In the genomic region with DNA sequence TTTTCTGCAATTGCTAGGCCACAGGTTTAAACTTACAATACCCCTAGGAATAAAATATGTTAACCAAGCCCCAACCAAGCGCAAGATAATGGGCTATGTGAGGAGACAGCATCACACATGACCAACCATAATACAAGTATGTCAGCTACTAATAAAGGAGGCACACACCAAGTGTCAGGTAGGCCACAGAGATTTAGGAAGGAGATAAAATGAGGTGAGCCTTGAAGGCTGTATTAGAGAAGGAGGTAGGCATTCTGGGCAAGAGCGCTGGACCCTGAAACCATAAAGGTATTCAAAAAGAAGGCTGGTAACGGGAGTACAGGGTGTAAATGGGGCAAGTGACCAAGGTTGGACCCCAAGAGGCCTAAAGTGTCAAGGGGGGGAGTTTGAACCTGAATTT, we compare ENCODE assay signal across 30 cellular contexts.
"Had no signal": no experiment of that assay in that cellular context is flagged by ENCODE, and none has a peak within 500 bp of the region (broad histone marks: within the 10 kb centered on the region; RNA-seq: fewer than 3 reads in every experiment).

No MANE protein-coding gene starts in this region.

- H3K4me1 ChIP-seq: ascending aorta, esophagus muscularis mucosa, foreskin keratinocyte, gastrocnemius medialis had no signal

- H3K36me3 ChIP-seq: ascending aorta, brain microvascular endothelial cell, esophagus muscularis mucosa, gastrocnemius medialis, WERI-Rb-1 had no signal

- H3K4me1 Mint-ChIP-seq: activated B cell treated with CpG ODN at 0.5 μM for 24 hours had no signal

- H3K4me3 ChIP-seq: ascending aorta, dorsolateral prefrontal cortex, esophagus muscularis mucosa, gastrocnemius medialis had no signal

- H3K27ac Mint-ChIP-seq: activated B cell treated with CpG ODN at 0.5 μM for 24 hours; activated CD8-positive, alpha-beta T cell treated with anti-CD3 and anti-CD28 coated beads for 36 hours; activated naive CD8-positive, alpha-beta T cell; activated T-helper 17 cell treated with anti-CD3 and anti-CD28 coated beads, Interleukin-2, amount 50 U/mL, for 72 hours; dendritic cell treated with granulocyte-macrophage colony-stimulating factor and Interleukin-4, amounts not matched to agents 40 ng/mL and 50 ng/mL, for 4 days; T-cell; T-helper 1 cell treated with Interleukin-12 subunit alpha and Interleukin-12 subunit beta and Interleukin-4 antibody, amounts not matched to agents 30 μg/mL and 1 μg/mL, for 36 hours had no signal

- H3K4me3 Mint-ChIP-seq: activated B cell treated with CpG ODN at 0.5 μM for 24 hours; activated CD8-positive, alpha-beta T cell treated with anti-CD3 and anti-CD28 coated beads for 36 hours; activated naive CD8-positive, alpha-beta T cell; activated T-cell treated with anti-CD3 and anti-CD28 coated beads, Interleukin-2, amount 50 U/mL, for 4 hours; activated T-helper 17 cell treated with anti-CD3 and anti-CD28 coated beads, Interleukin-2, amount 50 U/mL, for 72 hours; central memory CD8-positive, alpha-beta T cell; dendritic cell treated with granulocyte-macrophage colony-stimulating factor and Interleukin-4, amounts not matched to agents 40 ng/mL and 50 ng/mL, for 4 days; T-cell; T-helper 1 cell treated with Interleukin-12 subunit alpha and Interleukin-12 subunit beta and Interleukin-4 antibody, amounts not matched to agents 30 μg/mL and 1 μg/mL, for 36 hours had no signal

- H3K9me3 Mint-ChIP-seq: activated B cell treated with CpG ODN at 0.5 μM for 24 hours; activated T-helper 17 cell treated with anti-CD3 and anti-CD28 coated beads, Interleukin-2, amount 50 U/mL, for 72 hours; central memory CD8-positive, alpha-beta T cell; dendritic cell treated with granulocyte-macrophage colony-stimulating factor and Interleukin-4, amounts not matched to agents 40 ng/mL and 50 ng/mL, for 4 days had no signal

- DNase-seq: activated B cell treated with CpG ODN at 0.5 μM for 24 hours; activated CD4-positive, alpha-beta T cell treated with anti-CD3 and anti-CD28 coated beads for 48 hours; activated CD4-positive, alpha-beta T cell treated with anti-CD3 and anti-CD28 coated beads, Interleukin-2, amount 50 U/mL, for 1 hour; activated CD4-positive, alpha-beta T cell treated with anti-CD3 and anti-CD28 coated beads, Interleukin-2, amount 50 U/mL, for 48 hours; activated CD8-positive, alpha-beta memory T cell treated with anti-CD3 and anti-CD28 coated beads for 24 hours; activated CD8-positive, alpha-beta T cell treated with anti-CD3 and anti-CD28 coated beads for 36 hours; activated effector memory CD4-positive, alpha-beta T cell treated with Interleukin-2 at 50 U/mL for 16 hours; activated gamma-delta T cell treated with Interleukin-2 at 50 U/mL for 16 hours; activated naive CD4-positive, alpha-beta T cell treated with anti-CD3 and anti-CD28 coated beads, Interleukin-2, amount 50 U/mL, for 16 hours; activated naive CD4-positive, alpha-beta T cell treated with Interleukin-2 at 50 U/mL for 16 hours; activated T-cell treated with anti-CD3 and anti-CD28 coated beads, Interleukin-2, amount 50 U/mL, for 4 hours; brain microvascular endothelial cell; dorsolateral prefrontal cortex; effector memory CD4-positive, alpha-beta T cell; erythroblast; foreskin keratinocyte; gastrocnemius medialis; glutamatergic neuron; SW 1271; T-cell; T1000; WERI-Rb-1 had no signal

- H3K27me3 Mint-ChIP-seq: activated CD8-positive, alpha-beta T cell treated with anti-CD3 and anti-CD28 coated beads for 36 hours; activated naive CD8-positive, alpha-beta T cell; activated T-helper 17 cell treated with anti-CD3 and anti-CD28 coated beads, Interleukin-2, amount 50 U/mL, for 72 hours; central memory CD8-positive, alpha-beta T cell; dendritic cell treated with granulocyte-macrophage colony-stimulating factor and Interleukin-4, amounts not matched to agents 40 ng/mL and 50 ng/mL, for 4 days; T-cell had no signal

- H3K9me3 ChIP-seq: ascending aorta, gastrocnemius medialis had no signal

- H3K27ac ChIP-seq: ascending aorta, brain microvascular endothelial cell, dorsolateral prefrontal cortex, esophagus muscularis mucosa, foreskin keratinocyte, gastrocnemius medialis, WERI-Rb-1 had no signal

- H3K27me3 ChIP-seq: ascending aorta, brain microvascular endothelial cell, dorsolateral prefrontal cortex, esophagus muscularis mucosa, gastrocnemius medialis had no signal

- ATAC-seq: activated CD4-positive, CD25-positive, alpha-beta regulatory T cell treated with anti-CD3 and anti-CD28 coated beads, Interleukin-2, amount 50 U/mL, for 24 hours; activated CD8-positive, alpha-beta T cell treated with anti-CD3 and anti-CD28 coated beads for 36 hours; activated T-cell treated with anti-CD3 and anti-CD28 coated beads, Interleukin-2, amount 50 U/mL, for 4 hours; activated T-helper 17 cell treated with anti-CD3 and anti-CD28 coated beads, Interleukin-2, amount 50 U/mL, for 72 hours; foreskin keratinocyte; gastrocnemius medialis; T-cell had no signal
